10 cellular contexts compared by ENCODE assay signal in genomic region chr3:196186661-196187573, GRCh38. TPM values are rescaled to one million over a fixed set of nuclear protein-coding genes. Genes with fewer than 3 reads are reported as not detected.
DNase-seq lines count a peak whose midpoint lies in the region; ATAC-seq lines count a peak whose summit lies in the region.
"Had no signal": no experiment of that assay in that cellular context is flagged by ENCODE, and none has a peak within 500 bp of the region (broad histone marks: within the 10 kb centered on the region; RNA-seq: fewer than 3 reads in every experiment).

No MANE protein-coding gene starts in this region.

- no peaks in the 10 kb centered on the region for H3K4me1 ChIP-seq in ectodermal cell (ENCODE audit: control insufficient read depth, insufficient read depth, low read length)

- peak; percentile 46 for ATAC-seq in GM18868 (IDR thresholded peaks at IDR 0.05; ENCODE audit: unreplicated experiment)
- peak; percentile 37 for ATAC-seq in HG02763 (IDR thresholded peaks at IDR 0.05; ENCODE audit: unreplicated experiment)
- ATAC-seq in GM18858 (IDR thresholded peaks at IDR 0.05; ENCODE audit: unreplicated experiment): no peak
- ATAC-seq: Panc1 had no signal

- peak overlapping the region; percentile 72 for H3K27ac ChIP-seq in ectodermal cell (ENCODE audit: insufficient read depth, low read depth, low read length, poor library complexity, severe bottlenecking)

- no peak overlapping the region for H3K4me3 ChIP-seq in ectodermal cell (ENCODE audit: insufficient read depth, low read depth, low read length)

- H3K27me3 ChIP-seq in ectodermal cell (ENCODE audit: control insufficient read depth, insufficient read depth, low read length, poor library complexity, severe bottlenecking): no peaks in the 10 kb centered on the region

- WGBS in ectodermal cell, 2 experiments: 27 to 34% methylated on average over 27 to 31 of the region's 31 CpGs

- DNase-seq in NCI-H2196 (lab: John Stamatoyannopoulos, UW; ENCODE audit: unreplicated experiment): peak; percentile 74
- DNase-seq in posterior cingulate gyrus: peak in 9 of 10 donors; percentile 29 to 92 (median 62)
- DNase-seq in A172 (ENCODE audit: low spot score): no peak
- no peak for DNase-seq in HPDE6-E6E7 (ENCODE audit: extremely low spot score)

- no peaks in the 10 kb centered on the region for H3K36me3 ChIP-seq in ectodermal cell (ENCODE audit: control insufficient read depth, insufficient read depth, low read length)

- intact Hi-C loops in posterior cingulate gyrus (cut with DNase I): no loop called here

- no peaks in the 10 kb centered on the region for H3K9me3 ChIP-seq in ectodermal cell (ENCODE audit: control insufficient read depth, low read length)

RNA-seq across cellular contexts. Expression of gene ZDHHC19, which starts 24.3 kb away (rescaled TPM):
- polyA plus RNA-seq in ectodermal cell (2013, experiment 1 of 4): 0.98 TPM
- 0.37 TPM for polyA plus RNA-seq in ectodermal cell (2013, experiment 2 of 4)
- polyA plus RNA-seq in ectodermal cell (2013, experiment 3 of 4): not detected
- polyA plus RNA-seq in ectodermal cell (2013, experiment 4 of 4): 0.65 TPM
- not detected in 2 replicates for total RNA-seq in A172 (2014; rRNA removed; shearing (Covaris generic))
- total RNA-seq: fibroblast of villous mesenchyme had no signal

RNA-seq across cellular contexts. Expression of gene SLC51A, which starts 29.4 kb away (rescaled TPM):
- not detected for polyA plus RNA-seq in ectodermal cell (2013, experiment 1 of 4)
- 0.53 TPM for polyA plus RNA-seq in ectodermal cell (2013, experiment 2 of 4)
- not detected for polyA plus RNA-seq in ectodermal cell (2013, experiment 3 of 4)
- 0.49 TPM for polyA plus RNA-seq in ectodermal cell (2013, experiment 4 of 4)
- total RNA-seq in A172 (2014; rRNA removed; shearing (Covaris generic)): not detected in 2 replicates
- total RNA-seq: fibroblast of villous mesenchyme had no signal

Comparison
In these comparisons a context has a peak if more than half of its experiments do, and no peak if none do; other contexts are left out.
1. DNase-seq: peak in NCI-H2196 (single experiment) and posterior cingulate gyrus (9 of 10); none in A172 (single experiment) and HPDE6-E6E7 (single experiment).